In the genomic region with DNA sequence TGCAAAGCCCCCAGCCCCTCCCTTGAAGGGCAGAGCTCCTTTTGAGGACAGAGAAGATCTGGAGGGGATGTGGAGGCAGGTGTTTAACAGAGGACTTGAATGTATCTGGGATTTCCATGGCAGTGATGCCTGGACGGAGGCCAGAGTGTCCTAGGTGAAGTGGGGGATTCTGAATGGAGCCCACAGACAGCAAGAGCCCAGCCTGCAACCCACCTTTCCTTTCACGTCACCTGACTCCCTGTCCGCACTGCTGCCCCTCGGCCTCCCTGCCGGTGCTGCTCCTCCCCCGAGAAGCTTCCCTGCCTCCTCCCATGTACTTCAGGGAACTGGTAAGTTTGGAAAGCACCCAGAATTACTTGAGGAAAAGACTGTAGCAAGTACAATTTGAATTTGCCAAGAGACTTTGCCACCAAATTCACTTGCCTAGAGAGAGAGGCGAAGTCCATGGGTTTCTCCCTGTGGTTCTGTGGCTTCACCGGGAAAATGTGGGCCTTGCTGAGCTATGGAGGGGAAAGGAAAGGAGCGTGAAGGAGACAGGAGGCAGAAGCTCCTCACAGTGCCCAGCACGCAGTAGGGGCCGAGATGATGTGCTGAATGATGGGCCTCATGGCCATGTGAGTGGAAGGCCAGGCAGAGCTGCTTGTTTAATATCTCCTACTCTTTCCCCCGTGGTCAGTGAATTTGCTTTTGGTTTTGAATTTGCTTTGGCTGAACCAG, we compare ENCODE assay signal across 14 cellular contexts.
"Had no signal": no experiment of that assay in that cellular context is flagged by ENCODE, and none has a peak within 500 bp of the region (broad histone marks: within the 10 kb centered on the region; RNA-seq: fewer than 3 reads in every experiment).

No MANE protein-coding gene starts in this region.

- H3K9me3 Mint-ChIP-seq: activated CD8-positive, alpha-beta T cell treated with anti-CD3 and anti-CD28 coated beads for 36 hours; memory B cell had no signal

- DNase-seq: activated CD4-positive, alpha-beta T cell treated with anti-CD3 and anti-CD28 coated beads for 1 hour; activated CD8-positive, alpha-beta memory T cell treated with anti-CD3 and anti-CD28 coated beads, Interleukin-2, amount 50 U/mL, for 48 hours; activated CD8-positive, alpha-beta T cell treated with anti-CD3 and anti-CD28 coated beads for 36 hours; activated naive CD4-positive, alpha-beta T cell; dorsolateral prefrontal cortex; glutamatergic neuron; left cardiac atrium had no signal

- H3K4me3 ChIP-seq: breast epithelium, dorsolateral prefrontal cortex, ovary, skin epidermis, tibial nerve had no signal

- H3K4me1 Mint-ChIP-seq: memory B cell had no signal

- H3K36me3 Mint-ChIP-seq: memory B cell had no signal

- H3K27ac Mint-ChIP-seq: activated CD8-positive, alpha-beta T cell treated with anti-CD3 and anti-CD28 coated beads for 36 hours; memory B cell had no signal

- H3K27ac ChIP-seq: ovary, tibial nerve had no signal

- FAIRE-seq: endometrium had no signal

- H3K9me3 ChIP-seq: breast epithelium, ovary, tibial nerve had no signal

- H3K27me3 Mint-ChIP-seq: activated CD8-positive, alpha-beta T cell treated with anti-CD3 and anti-CD28 coated beads for 36 hours; memory B cell had no signal

- H3K36me3 ChIP-seq: breast epithelium, ovary, tibial nerve had no signal

- ATAC-seq: activated CD8-positive, alpha-beta T cell treated with anti-CD3 and anti-CD28 coated beads for 36 hours; esophagus mucosa; left cardiac atrium had no signal

- H3K4me1 ChIP-seq: breast epithelium had no signal

- H3K4me3 Mint-ChIP-seq: activated CD8-positive, alpha-beta T cell treated with anti-CD3 and anti-CD28 coated beads for 36 hours; memory B cell had no signal

- H3K27me3 ChIP-seq: breast epithelium, dorsolateral prefrontal cortex, ovary, tibial nerve had no signal
